ENCODE assay signal across 8 cellular contexts in the genomic region with DNA sequence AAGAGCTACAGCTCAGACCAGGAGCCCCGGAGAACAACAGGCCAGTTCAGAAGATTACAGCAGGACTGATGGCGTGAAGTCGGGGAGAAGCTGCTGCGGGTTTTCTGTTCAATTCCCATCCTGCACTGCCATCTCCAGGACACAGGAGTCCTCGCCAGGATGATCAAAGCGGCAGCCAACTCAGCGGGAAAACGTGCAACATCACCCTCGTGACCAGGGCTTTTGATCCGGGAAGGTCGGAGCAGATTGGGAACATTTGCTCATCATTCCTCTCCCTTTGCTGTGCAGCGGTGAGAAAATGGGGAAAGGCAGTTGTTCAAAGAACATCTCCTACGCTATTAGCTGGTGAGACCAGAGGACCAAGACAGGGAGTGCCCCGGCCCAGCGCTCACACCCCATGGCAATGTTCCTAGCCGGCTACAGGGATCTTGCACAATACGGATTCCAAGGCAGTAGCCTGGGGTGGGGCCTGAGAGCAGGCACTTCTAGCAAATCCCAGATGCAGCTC. TPM values are rescaled to one million over a fixed set of nuclear protein-coding genes. Genes with fewer than 3 reads are reported as not detected.
DNase-seq lines count a peak whose midpoint lies in the region; ATAC-seq, FAIRE-seq and TF ChIP-seq lines count a peak whose summit lies in the region.

No MANE protein-coding gene starts in this region.

- ATAC-seq in Right ventricle myocardium superior (ENCODE audit: poor library complexity) (peak; percentile 98), pancreas (peak; percentile 79 to 95 (median 93)), HG03354 (IDR thresholded peaks at IDR 0.05; ENCODE audit: poor library complexity, severe bottlenecking, unreplicated experiment) (no peak), GM21528 (IDR thresholded peaks at IDR 0.05; ENCODE audit: low FRiP score, unreplicated experiment) (no peak), GM21526 (IDR thresholded peaks at IDR 0.05; ENCODE audit: low FRiP score, unreplicated experiment) (no peak)

- DNase-seq in G401 (ENCODE audit: low spot score) (peak; percentile 86), NCI-H2029 (lab: John Stamatoyannopoulos, UW) (peak; percentile 15), adrenal gland (peak; percentile 78 to 92 (median 90)), Right ventricle myocardium superior (peak; percentile 86), pancreas (peak in 5 of 6 donors; percentile 29 to 63 (median 49))

- in situ Hi-C loops in G401 (cut with HindIII; ENCODE audit: low sequenced_read_pairs): no loop called here

- no peaks in the 10 kb centered on the region for H3K9me3 ChIP-seq in adrenal gland (replicated peaks in 1 of 3)
- H3K9me3 ChIP-seq in pancreas: no peaks in the 10 kb centered on the region

- 2 to 8% (median 8%) methylated on average over 9 to 17 of the region's 17 CpGs for WGBS in adrenal gland, 4 donors
- WGBS in pancreas, 2 donors: 1 to 5% methylated on average over 17 of the region's 17 CpGs

- no peak for FAIRE-seq in pancreas (lab: Jason Lieb, UNC)

- no peak for TF ChIP-seq POLR2A in adrenal gland (IDR thresholded peaks at IDR 0.05)

- TF ChIP-seq CTCF in adrenal gland (IDR thresholded peaks at IDR 0.05) (peak; percentile 39 to 91 (median 84)), pancreas (IDR thresholded peaks at IDR 0.05) (peak in 2 of 4 donors; percentile 27 to 36)

- H3K4me1 ChIP-seq in adrenal gland (replicated peaks in 1 of 2) (peaks cover 0 to 14% of the 10 kb centered on the region in 2 donors), pancreas (no peaks in the 10 kb centered on the region)

- peak overlapping the region in 1 of 4 donors; percentile 15 for H3K4me3 ChIP-seq in adrenal gland
- H3K4me3 ChIP-seq in pancreas: no peak overlapping the region

- H3K27ac ChIP-seq in adrenal gland (peak overlapping the region in 2 of 5 donors; percentile 66 to 80), pancreas (no peak overlapping the region)

- H3K36me3 ChIP-seq in adrenal gland (replicated peaks in 1 of 2): no peaks in the 10 kb centered on the region
- no peaks in the 10 kb centered on the region for H3K36me3 ChIP-seq in pancreas

- H3K27me3 ChIP-seq in adrenal gland (peaks cover 4% of the 10 kb centered on the region), pancreas (no peaks in the 10 kb centered on the region)

- intact Hi-C loops in adrenal gland (cut with DNase I) (loop anchor here in 1 of 2 donors (2.0 kb wide), 1 partner anchor 21 kb away; no protein-coding TSS in a partner anchor), Right ventricle myocardium superior (cut with DNase I) (loop anchor here (10.0 kb wide), 1 partner anchor 343 kb away; no protein-coding TSS in a partner anchor), pancreas (cut with DNase I) (no loop called here)

RNA-seq across cellular contexts. Expression of a gene that starts 50.4 kb away (rescaled TPM):
- 13.4 and 20.8 TPM in 2 replicates for total RNA-seq in G401 (2014; rRNA removed; shearing (Covaris generic))
- 10 to 100 TPM; 28.4 to 63.1 (median 42.5) TPM for total RNA-seq in adrenal gland
- 10 to 100 TPM in 1 of 3 donors, 1 to 10 TPM in 2; 4.8 to 21.3 (median 9.0) TPM for polyA plus RNA-seq in adrenal gland
- 16.8 TPM for total RNA-seq in Right ventricle myocardium superior
- 10 to 100 TPM; 13.8 to 20.6 (median 17.3) TPM for total RNA-seq in pancreas
- polyA plus RNA-seq in pancreas: 1 to 10 TPM; 3.9 to 8.9 TPM

Comparison
In these comparisons a context has a peak if more than half of its experiments do, and no peak if none do; other contexts are left out.
1. DNase-seq: peak in every context shown above with its lines; median percentile 90 in adrenal gland; 86 in G401; 86 in Right ventricle myocardium superior; 49 in pancreas; 15 in NCI-H2029.
2. ATAC-seq: peak in Right ventricle myocardium superior (single experiment) and pancreas (4 of 4); none in HG03354 (single experiment), GM21528 (single experiment) and GM21526 (single experiment).